ENCODE assay signal across 27 cellular contexts in genomic region chr3:67979342-67979741, GRCh38.
"Had no signal": no experiment of that assay in that cellular context is flagged by ENCODE, and none has a peak within 500 bp of the region (broad histone marks: within the 10 kb centered on the region; RNA-seq: fewer than 3 reads in every experiment).

No MANE protein-coding gene starts in this region.

- FAIRE-seq: colon, endometrium, endothelial cell of umbilical vein, frontal cortex had no signal

- H3K9me3 ChIP-seq: colonic mucosa, esophagus muscularis mucosa, esophagus squamous epithelium, gastrocnemius medialis, gastroesophageal sphincter, heart left ventricle, heart right ventricle had no signal

- DNase-seq: colonic mucosa; cortex of kidney; dermis blood vessel endothelial cell; dorsolateral prefrontal cortex; effector CD4-positive, alpha-beta T cell; effector CD8-positive, alpha-beta T cell; effector memory CD4-positive, alpha-beta T cell; effector memory CD8-positive, alpha-beta T cell; endodermal cell; esophagus squamous epithelium; foreskin fibroblast; foreskin keratinocyte; foreskin melanocyte; gastrocnemius medialis; glutamatergic neuron; head of caudate nucleus; heart left ventricle; heart right ventricle had no signal

- H3K27me3 ChIP-seq: colonic mucosa, dorsolateral prefrontal cortex, esophagus muscularis mucosa, esophagus squamous epithelium, foreskin keratinocyte, gastrocnemius medialis, gastroesophageal sphincter, heart left ventricle, heart right ventricle had no signal

- H3K36me3 ChIP-seq: colonic mucosa, esophagus muscularis mucosa, esophagus squamous epithelium, gastrocnemius medialis, gastroesophageal sphincter, heart left ventricle, heart right ventricle had no signal

- ATAC-seq: effector memory CD8-positive, alpha-beta T cell; esophagus mucosa; foreskin keratinocyte; gastrocnemius medialis; gastroesophageal sphincter; heart left ventricle; heart right ventricle had no signal

- H3K27ac ChIP-seq: colonic mucosa, coronary artery, dorsolateral prefrontal cortex, epithelial cell of prostate, esophagus muscularis mucosa, esophagus squamous epithelium, foreskin keratinocyte, gastrocnemius medialis, gastroesophageal sphincter, heart left ventricle, heart right ventricle had no signal

- H3K4me3 ChIP-seq: colonic mucosa, coronary artery, dorsolateral prefrontal cortex, esophagus muscularis mucosa, esophagus squamous epithelium, gastrocnemius medialis, gastroesophageal sphincter, heart left ventricle, heart right ventricle had no signal

- H3K4me1 ChIP-seq: colonic mucosa, esophagus muscularis mucosa, esophagus squamous epithelium, foreskin keratinocyte, gastrocnemius medialis, gastroesophageal sphincter, heart left ventricle, heart right ventricle had no signal
